In the genomic region with DNA sequence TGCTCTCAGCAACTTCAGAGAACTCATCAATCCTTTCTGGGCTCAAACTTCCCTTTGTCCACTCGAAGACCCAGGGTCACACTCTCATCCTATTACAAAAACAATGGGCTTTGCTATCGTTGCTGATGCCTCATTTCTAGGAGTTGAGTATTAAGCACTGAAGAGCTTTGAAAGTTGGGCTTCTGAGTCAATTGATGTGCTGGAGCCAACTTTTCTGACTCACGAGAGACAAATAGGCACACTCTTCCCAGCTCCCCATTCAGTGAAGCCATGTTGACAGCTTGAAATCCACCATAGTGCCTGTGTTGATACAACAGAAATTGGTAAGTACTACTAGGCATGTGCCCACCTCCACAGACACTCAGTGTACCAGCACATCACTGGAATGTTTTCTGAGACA, we compare ENCODE assay signal across 27 cellular contexts.
A peak's percentile ranks its signal among the peaks of the same experiment; 100 is the strongest.
DNase-seq lines count a peak whose midpoint lies in the region; ATAC-seq, FAIRE-seq and TF ChIP-seq lines count a peak whose summit lies in the region.
"Had no signal": no experiment of that assay in that cellular context is flagged by ENCODE, and none has a peak within 500 bp of the region (broad histone marks: within the 10 kb centered on the region; RNA-seq: fewer than 3 reads in every experiment).

No MANE protein-coding gene starts in this region.

- H3K4me3 ChIP-seq in AG10803 (ENCODE audit: low read length) (no peak overlapping the region), GM23248 (no peak overlapping the region), astrocyte (ENCODE audit: insufficient read depth, low read depth, low read length) (no peak overlapping the region)
- H3K4me3 ChIP-seq: esophagus squamous epithelium, lower lobe of right lung, thoracic aorta had no signal

- H3K27ac ChIP-seq in GM23248 (no peak overlapping the region), astrocyte (ENCODE audit: low read depth, low read length) (no peak overlapping the region)
- H3K27ac ChIP-seq: esophagus squamous epithelium, lower lobe of right lung, RWPE1, thoracic aorta had no signal

- H3K4me2 ChIP-seq in GM23248 (ENCODE audit: unreplicated experiment) = no peak overlapping the region
- no peak overlapping the region for H3K4me2 ChIP-seq in astrocyte (ENCODE audit: low read length)

- H3K4me3 Mint-ChIP-seq in astrocyte (ENCODE audit: unreplicated experiment) = no peak overlapping the region
- H3K4me3 Mint-ChIP-seq in stimulated activated naive B cell treated with anti-CD40 and anti-IgM and Interleukin-4, amounts not matched to agents 10 μg/mL and 1 μg/mL and 100 μg/mL, for 72 hours = no peak overlapping the region
- H3K4me3 Mint-ChIP-seq: activated CD4-positive, alpha-beta T cell treated with anti-CD3 and anti-CD28 coated beads, Interleukin-2, amount 10 ng/mL, durations not matched to agents 7 days and 5 days; H9 had no signal

- no peaks in the 10 kb centered on the region for H3K4me1 Mint-ChIP-seq in astrocyte (ENCODE audit: low read depth, unreplicated experiment)
- peaks cover 10 to 16% of the 10 kb centered on the region in 2 donors for H3K4me1 Mint-ChIP-seq in stimulated activated naive B cell treated with anti-CD40 and anti-IgM and Interleukin-4, amounts not matched to agents 10 μg/mL and 1 μg/mL and 100 μg/mL, for 72 hours

- ATAC-seq in HG03571 (IDR thresholded peaks at IDR 0.05; ENCODE audit: unreplicated experiment) = no peak
- no peak for ATAC-seq in stimulated activated naive B cell treated with anti-CD40 and anti-IgM and Interleukin-4, amounts not matched to agents 10 μg/mL and 1 μg/mL and 100 μg/mL, for 72 hours (replicated peaks)
- ATAC-seq: lower lobe of right lung had no signal

- H3K27me3 ChIP-seq in GM23248 (replicated peaks; ENCODE audit: insufficient read depth) = peaks cover 20% of the 10 kb centered on the region
- no peaks in the 10 kb centered on the region for H3K27me3 ChIP-seq in astrocyte (ENCODE audit: insufficient read depth, low read length)
- H3K27me3 ChIP-seq: esophagus squamous epithelium had no signal

- no peak for TF ChIP-seq CTCF in AG10803 (conservative IDR thresholded peaks at IDR 0.05; ENCODE audit: low read length)
- TF ChIP-seq CTCF in astrocyte (IDR thresholded peaks at IDR 0.05; ENCODE audit: insufficient read depth, low read depth, low read length) = no peak

- no peaks in the 10 kb centered on the region for H3K9me3 ChIP-seq in GM23248 (ENCODE audit: low read depth)
- H3K9me3 ChIP-seq in astrocyte (ENCODE audit: insufficient read depth, low read depth, low read length) = no peaks in the 10 kb centered on the region
- H3K9me3 ChIP-seq: Caco-2, esophagus squamous epithelium, lower lobe of right lung, thoracic aorta had no signal

- H3K4me1 ChIP-seq in GM23248 (ENCODE audit: insufficient read depth) (no peaks in the 10 kb centered on the region), astrocyte (ENCODE audit: insufficient read depth, low read length) (no peaks in the 10 kb centered on the region)
- H3K4me1 ChIP-seq: lower lobe of right lung had no signal

- DNase-seq in AG10803 (ENCODE audit: low read depth) (peak; percentile 50), GM23248 (peak; percentile 86), astrocyte (ENCODE audit: low read depth) (peak; percentile 73), iris pigment epithelial cell (ENCODE audit: low read depth) (peak; percentile 61), activated gamma-delta T cell (lab: John Stamatoyannopoulos, UW) (no peak), HuH-7.5 (ENCODE audit: low spot score) (no peak)
- no peak for DNase-seq in stimulated activated naive B cell treated with anti-CD40 and anti-IgM and Interleukin-4, amounts not matched to agents 10 μg/mL and 1 μg/mL and 100 μg/mL, for 72 hours
- DNase-seq: activated CD4-positive, alpha-beta T cell treated with anti-CD3 and anti-CD28 coated beads, Interleukin-2, amount 10 ng/mL, durations not matched to agents 7 days and 5 days; activated CD8-positive, alpha-beta memory T cell treated with anti-CD3 and anti-CD28 coated beads, Interleukin-2, amount 50 U/mL, for 48 hours; AML-193; anterior cingulate cortex; Caco-2; effector CD8-positive, alpha-beta T cell; esophagus squamous epithelium; H9; KG1; lower lobe of right lung; NCI-H1048; NCI-H2029; NCI-H345; retina; stimulated activated CD4-positive, alpha-beta T cell treated with anti-CD3 and anti-CD28 coated beads, Interleukin-15, amount 100 ng/mL, for 24 hours; SW 1271 had no signal

- H4K20me1 ChIP-seq in GM23248 (ENCODE audit: insufficient read depth) (no peaks in the 10 kb centered on the region), astrocyte (ENCODE audit: insufficient read depth, low read length) (no peaks in the 10 kb centered on the region)

- no peak for FAIRE-seq in astrocyte (lab: Jason Lieb, UNC)
- FAIRE-seq: islet of Langerhans had no signal

- H3K36me3 ChIP-seq in GM23248 (ENCODE audit: low read depth) = no peaks in the 10 kb centered on the region
- H3K36me3 ChIP-seq in astrocyte (ENCODE audit: insufficient read depth, low read length) = no peaks in the 10 kb centered on the region
- H3K36me3 ChIP-seq: esophagus squamous epithelium, lower lobe of right lung, thoracic aorta had no signal

- H3K9ac ChIP-seq in GM23248 (no peak overlapping the region), astrocyte (ENCODE audit: low read length) (no peak overlapping the region)

- H3K79me2 ChIP-seq in GM23248 (ENCODE audit: insufficient read depth) (no peaks in the 10 kb centered on the region), astrocyte (ENCODE audit: insufficient read depth, low read length) (no peaks in the 10 kb centered on the region)

- H3K27ac Mint-ChIP-seq in astrocyte (ENCODE audit: unreplicated experiment) = no peak overlapping the region
- H3K27ac Mint-ChIP-seq in stimulated activated naive B cell treated with anti-CD40 and anti-IgM and Interleukin-4, amounts not matched to agents 10 μg/mL and 1 μg/mL and 100 μg/mL, for 72 hours = no peak overlapping the region
- H3K27ac Mint-ChIP-seq: activated CD4-positive, alpha-beta T cell treated with anti-CD3 and anti-CD28 coated beads, Interleukin-2, amount 10 ng/mL, durations not matched to agents 7 days and 5 days; H9 had no signal

- no peaks in the 10 kb centered on the region for H3K9me3 Mint-ChIP-seq in astrocyte (ENCODE audit: unreplicated experiment)
- H3K9me3 Mint-ChIP-seq in stimulated activated naive B cell treated with anti-CD40 and anti-IgM and Interleukin-4, amounts not matched to agents 10 μg/mL and 1 μg/mL and 100 μg/mL, for 72 hours = peaks cover 0 to 4% of the 10 kb centered on the region in 2 donors
- H3K9me3 Mint-ChIP-seq: activated CD4-positive, alpha-beta T cell treated with anti-CD3 and anti-CD28 coated beads, Interleukin-2, amount 10 ng/mL, durations not matched to agents 7 days and 5 days had no signal

- H2AFZ ChIP-seq in GM23248 = no peak overlapping the region
- no peak overlapping the region for H2AFZ ChIP-seq in astrocyte (ENCODE audit: low read depth, low read length)

- no peaks in the 10 kb centered on the region for H3K27me3 Mint-ChIP-seq in astrocyte (ENCODE audit: low read depth, unreplicated experiment)
- peaks cover 9 to 15% of the 10 kb centered on the region in 2 donors for H3K27me3 Mint-ChIP-seq in stimulated activated naive B cell treated with anti-CD40 and anti-IgM and Interleukin-4, amounts not matched to agents 10 μg/mL and 1 μg/mL and 100 μg/mL, for 72 hours

- 11 to 14% methylated on average over 3 of the region's 3 CpGs for WGBS in GM23248 (ENCODE audit: low coverage in 1 of 2, low lambda C conversion rate in 2 of 2, missing lambda C conversion rate in 2 of 2), 2 experiments

- in situ Hi-C loops in GM23248 (cut with MboI) = no loop called here

- H3K36me3 Mint-ChIP-seq in astrocyte (ENCODE audit: low read depth, unreplicated experiment) = no peaks in the 10 kb centered on the region
- no peaks in the 10 kb centered on the region for H3K36me3 Mint-ChIP-seq in stimulated activated naive B cell treated with anti-CD40 and anti-IgM and Interleukin-4, amounts not matched to agents 10 μg/mL and 1 μg/mL and 100 μg/mL, for 72 hours

- no peaks in the 10 kb centered on the region for H3K9me2 ChIP-seq in GM23248 (ENCODE audit: insufficient read depth)

- peaks cover 9% of the 10 kb centered on the region for H3F3A ChIP-seq in GM23248 (ENCODE audit: insufficient read depth)

Comparison
In these comparisons a context has a peak if more than half of its experiments do, and no peak if none do; other contexts are left out.
1. DNase-seq: peak in AG10803 (single experiment), GM23248 (single experiment), astrocyte (single experiment) and iris pigment epithelial cell (single experiment); none in activated gamma-delta T cell (single experiment), HuH-7.5 (single experiment) and stimulated activated naive B cell treated with anti-CD40 and anti-IgM and Interleukin-4, amounts not matched to agents 10 μg/mL and 1 μg/mL and 100 μg/mL, for 72 hours (single experiment).